8 cellular contexts compared by ENCODE assay signal in genomic region chr17:39196191-39196819, GRCh38. TPM values are rescaled to one million over a fixed set of nuclear protein-coding genes. Genes with fewer than 3 reads are reported as not detected.
A peak's percentile ranks its signal among the peaks of the same experiment; 100 is the strongest.
DNase-seq lines count a peak whose midpoint lies in the region; ATAC-seq lines count a peak whose summit lies in the region.

No MANE protein-coding gene starts in this region.

- POLR2A ChIA-PET in activated CD8-positive, alpha-beta T cell treated with anti-CD3 and anti-CD28 coated beads, Interleukin-2, amount 10 ng/mL, durations not matched to agents 7 days and 5 days (lab: Charles Lee) = no interaction called here

- H3K36me3 Mint-ChIP-seq in T-helper 2 cell treated with Interferon-gamma antibody and Interleukin-4, amounts not matched to agents 5 μg/mL and 100 μg/mL, for 36 hours (ENCODE audit: low read depth) = peaks cover 21% of the 10 kb centered on the region
- H3K36me3 Mint-ChIP-seq in activated CD8-positive, alpha-beta T cell treated with anti-CD3 and anti-CD28 coated beads, Interleukin-2, amount 10 ng/mL, durations not matched to agents 7 days and 5 days (ENCODE audit: low read depth) = peaks cover 30% of the 10 kb centered on the region

- no peak for ATAC-seq in activated CD8-positive, alpha-beta T cell treated with anti-CD3 and anti-CD28 coated beads, Interleukin-2, amount 10 ng/mL, durations not matched to agents 7 days and 5 days
- no peak for ATAC-seq in HG02938 (IDR thresholded peaks at IDR 0.05; ENCODE audit: unreplicated experiment)
- ATAC-seq in HG02759 (IDR thresholded peaks at IDR 0.05; ENCODE audit: unreplicated experiment) = no peak

- peaks cover 34% of the 10 kb centered on the region for H3K4me1 Mint-ChIP-seq in T-helper 2 cell treated with Interferon-gamma antibody and Interleukin-4, amounts not matched to agents 5 μg/mL and 100 μg/mL, for 36 hours (ENCODE audit: low read depth)
- H3K4me1 Mint-ChIP-seq in activated CD8-positive, alpha-beta T cell treated with anti-CD3 and anti-CD28 coated beads, Interleukin-2, amount 10 ng/mL, durations not matched to agents 7 days and 5 days (ENCODE audit: low read depth) = peaks cover 56% of the 10 kb centered on the region

- no peaks in the 10 kb centered on the region for H3K27me3 Mint-ChIP-seq in T-helper 2 cell treated with Interferon-gamma antibody and Interleukin-4, amounts not matched to agents 5 μg/mL and 100 μg/mL, for 36 hours (ENCODE audit: low read depth)
- H3K27me3 Mint-ChIP-seq in activated CD8-positive, alpha-beta T cell treated with anti-CD3 and anti-CD28 coated beads, Interleukin-2, amount 10 ng/mL, durations not matched to agents 7 days and 5 days (ENCODE audit: low read depth) = no peaks in the 10 kb centered on the region

- peak overlapping the region; percentile 76 for H3K4me3 Mint-ChIP-seq in T-helper 2 cell treated with Interferon-gamma antibody and Interleukin-4, amounts not matched to agents 5 μg/mL and 100 μg/mL, for 36 hours
- peak overlapping the region; percentile 79 for H3K4me3 Mint-ChIP-seq in activated CD8-positive, alpha-beta T cell treated with anti-CD3 and anti-CD28 coated beads, Interleukin-2, amount 10 ng/mL, durations not matched to agents 7 days and 5 days

- peak overlapping the region; percentile 80 for H3K27ac ChIP-seq in temporal lobe (ENCODE audit: low read depth, low read length)

- no peaks in the 10 kb centered on the region for H3K9me3 Mint-ChIP-seq in T-helper 2 cell treated with Interferon-gamma antibody and Interleukin-4, amounts not matched to agents 5 μg/mL and 100 μg/mL, for 36 hours
- H3K9me3 Mint-ChIP-seq in activated CD8-positive, alpha-beta T cell treated with anti-CD3 and anti-CD28 coated beads, Interleukin-2, amount 10 ng/mL, durations not matched to agents 7 days and 5 days (ENCODE audit: insufficient read depth) = no peaks in the 10 kb centered on the region

- H3K4me3 ChIP-seq in iPS-11a (ENCODE audit: low read depth, low read length) = peak overlapping the region; percentile 20

- CTCF ChIA-PET in activated CD8-positive, alpha-beta T cell treated with anti-CD3 and anti-CD28 coated beads, Interleukin-2, amount 10 ng/mL, durations not matched to agents 7 days and 5 days (lab: Charles Lee) = interaction anchor here (0.9 to 6.9 kb wide), 5 partner anchors 10 to 461 kb away, joined by 3 to 50 read pairs (median 9); no protein-coding TSS in a partner anchor

- DNase-seq in T-helper 2 cell treated with Interferon-gamma antibody and Interleukin-4, amounts not matched to agents 5 μg/mL and 100 μg/mL, for 36 hours (ENCODE audit: low spot score) = no peak
- no peak for DNase-seq in T-helper 2 cell
- no peak for DNase-seq in activated CD8-positive, alpha-beta T cell treated with anti-CD3 and anti-CD28 coated beads, Interleukin-2, amount 10 ng/mL, durations not matched to agents 7 days and 5 days
- DNase-seq in KG1 (lab: John Stamatoyannopoulos, UW) = no peak

- H3K27ac Mint-ChIP-seq in T-helper 2 cell treated with Interferon-gamma antibody and Interleukin-4, amounts not matched to agents 5 μg/mL and 100 μg/mL, for 36 hours = peak overlapping the region; percentile 51
- H3K27ac Mint-ChIP-seq in activated CD8-positive, alpha-beta T cell treated with anti-CD3 and anti-CD28 coated beads, Interleukin-2, amount 10 ng/mL, durations not matched to agents 7 days and 5 days = peak overlapping the region; percentile 83

RNA-seq across cellular contexts. Expression of gene CACNB1, which starts 1.2 kb away (rescaled TPM):
- 10 to 100 TPM; 22.1 to 23.2 TPM for total RNA-seq in activated CD8-positive, alpha-beta T cell treated with anti-CD3 and anti-CD28 coated beads, Interleukin-2, amount 10 ng/mL, durations not matched to agents 7 days and 5 days
- 30.2 TPM for total RNA-seq in temporal lobe

RNA-seq across cellular contexts. Expression of gene RPL19, which starts 3.8 kb away (rescaled TPM):
- 1,000 to 10,000 TPM; 1,896 to 1,946 TPM for total RNA-seq in activated CD8-positive, alpha-beta T cell treated with anti-CD3 and anti-CD28 coated beads, Interleukin-2, amount 10 ng/mL, durations not matched to agents 7 days and 5 days
- 940 TPM for total RNA-seq in temporal lobe

RNA-seq across cellular contexts. Expression of gene STAC2, which starts 29.4 kb away (rescaled TPM):
- not detected for total RNA-seq in activated CD8-positive, alpha-beta T cell treated with anti-CD3 and anti-CD28 coated beads, Interleukin-2, amount 10 ng/mL, durations not matched to agents 7 days and 5 days
- total RNA-seq in temporal lobe = 0.49 TPM

RNA-seq across cellular contexts. Expression of gene ARL5C, which starts 30.3 kb away (rescaled TPM):
- not detected for total RNA-seq in activated CD8-positive, alpha-beta T cell treated with anti-CD3 and anti-CD28 coated beads, Interleukin-2, amount 10 ng/mL, durations not matched to agents 7 days and 5 days
- not detected for total RNA-seq in temporal lobe

RNA-seq across cellular contexts. Expression of gene PLXDC1, which starts 44.9 kb away (rescaled TPM):
- total RNA-seq in activated CD8-positive, alpha-beta T cell treated with anti-CD3 and anti-CD28 coated beads, Interleukin-2, amount 10 ng/mL, durations not matched to agents 7 days and 5 days = 1 to 10 TPM; 3.3 to 3.9 TPM
- total RNA-seq in temporal lobe = 7.9 TPM
